ENCODE assay signal across 1 cellular context in the genomic region with DNA sequence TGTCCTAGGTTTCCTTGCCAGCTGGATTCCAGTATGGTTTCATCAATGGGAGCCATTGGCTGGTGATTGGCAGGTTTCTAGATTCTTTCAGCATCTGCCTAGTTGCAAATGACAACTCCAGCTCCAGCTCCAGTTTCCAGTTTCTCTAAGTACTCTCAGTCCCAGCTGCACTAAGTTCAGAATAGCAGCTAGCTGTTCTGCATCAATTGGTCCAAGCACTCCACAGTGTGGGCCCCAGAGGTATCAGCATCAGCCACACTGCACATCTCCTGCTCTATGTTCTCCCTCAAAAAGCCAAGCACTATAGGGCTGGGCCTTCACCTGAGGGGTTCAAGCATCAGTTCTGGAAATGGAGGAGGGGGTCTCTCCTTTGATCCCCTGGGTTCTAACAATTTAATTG.
TF ChIP-seq lines count a peak whose summit lies in the region.

No MANE protein-coding gene starts in this region.

TF ChIP-seq in GM12878, 131 proteins besides CTCF, POLR2A, EP300 and RAD21 (continued from another document):
- no peak for TF ChIP-seq CBX3 (IDR thresholded peaks at IDR 0.05; ENCODE audit: borderline replicate concordance, low read depth)
- TF ChIP-seq, protein P1, sequence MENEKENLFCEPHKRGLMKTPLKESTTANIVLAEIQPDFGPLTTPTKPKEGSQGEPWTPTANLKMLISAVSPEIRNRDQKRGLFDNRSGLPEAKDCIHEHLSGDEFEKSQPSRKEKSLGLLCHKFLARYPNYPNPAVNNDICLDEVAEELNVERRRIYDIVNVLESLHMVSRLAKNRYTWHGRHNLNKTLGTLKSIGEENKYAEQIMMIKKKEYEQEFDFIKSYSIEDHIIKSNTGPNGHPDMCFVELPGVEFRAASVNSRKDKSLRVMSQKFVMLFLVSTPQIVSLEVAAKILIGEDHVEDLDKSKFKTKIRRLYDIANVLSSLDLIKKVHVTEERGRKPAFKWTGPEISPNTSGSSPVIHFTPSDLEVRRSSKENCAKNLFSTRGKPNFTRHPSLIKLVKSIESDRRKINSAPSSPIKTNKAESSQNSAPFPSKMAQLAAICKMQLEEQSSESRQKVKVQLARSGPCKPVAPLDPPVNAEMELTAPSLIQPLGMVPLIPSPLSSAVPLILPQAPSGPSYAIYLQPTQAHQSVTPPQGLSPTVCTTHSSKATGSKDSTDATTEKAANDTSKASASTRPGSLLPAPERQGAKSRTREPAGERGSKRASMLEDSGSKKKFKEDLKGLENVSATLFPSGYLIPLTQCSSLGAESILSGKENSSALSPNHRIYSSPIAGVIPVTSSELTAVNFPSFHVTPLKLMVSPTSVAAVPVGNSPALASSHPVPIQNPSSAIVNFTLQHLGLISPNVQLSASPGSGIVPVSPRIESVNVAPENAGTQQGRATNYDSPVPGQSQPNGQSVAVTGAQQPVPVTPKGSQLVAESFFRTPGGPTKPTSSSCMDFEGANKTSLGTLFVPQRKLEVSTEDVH (IDR thresholded peaks at IDR 0.05; ENCODE audit: low read depth, partially characterized antibody) = no peak
- no peak for TF ChIP-seq RB1 (IDR thresholded peaks at IDR 0.05; ENCODE audit: borderline replicate concordance)
- TF ChIP-seq CHD4 (IDR thresholded peaks at IDR 0.05) = no peak
TF ChIP-seq in GM12878: peak in this region for 0.
